29 cellular contexts compared by ENCODE assay signal in genomic region chr11:109205312-109205711, GRCh38.
"Had no signal": no experiment of that assay in that cellular context is flagged by ENCODE, and none has a peak within 500 bp of the region (broad histone marks: within the 10 kb centered on the region; RNA-seq: fewer than 3 reads in every experiment).

No MANE protein-coding gene starts in this region.

- H3K4me3 ChIP-seq: stomach, suprapubic skin, testis, thoracic aorta, thyroid gland, tibial artery, tibial nerve, transverse colon, upper lobe of left lung, upper lobe of right lung, uterus, vagina had no signal

- H3K27ac ChIP-seq: stomach, suprapubic skin, testis, thoracic aorta, thyroid gland, tibial artery, tibial nerve, transverse colon, upper lobe of left lung, upper lobe of right lung, uterus, vagina had no signal

- H3K36me3 ChIP-seq: stomach, suprapubic skin, thoracic aorta, thyroid gland, tibial artery, tibial nerve, transverse colon, upper lobe of left lung, upper lobe of right lung, uterus, vagina had no signal

- H3K36me3 Mint-ChIP-seq: stimulated activated effector memory CD8-positive, alpha-beta T cell treated with anti-CD3 and anti-CD28 coated beads, Interleukin-12 subunit alpha, Interleukin-12 subunit beta, amount 100 ng/mL, for 72 hours; stimulated activated memory B cell treated with anti-CD40 and anti-IgM and Interleukin-4, amounts not matched to agents 10 μg/mL and 1 μg/mL and 100 μg/mL, for 72 hours; stimulated activated naive B cell treated with anti-CD40 and anti-IgM and Interleukin-4, amounts not matched to agents 10 μg/mL and 1 μg/mL and 100 μg/mL, for 72 hours; type B pancreatic cell had no signal

- H3K4me1 ChIP-seq: stomach, suprapubic skin, testis, thyroid gland, tibial artery, tibial nerve, transverse colon, upper lobe of left lung, upper lobe of right lung, uterus, vagina had no signal

- H3K9me3 ChIP-seq: suprapubic skin, testis, thoracic aorta, thyroid gland, tibial artery, upper lobe of left lung, upper lobe of right lung, uterus, vagina had no signal

- H3K27ac Mint-ChIP-seq: stimulated activated effector memory CD8-positive, alpha-beta T cell treated with anti-CD3 and anti-CD28 coated beads, Interleukin-12 subunit alpha, Interleukin-12 subunit beta, amount 100 ng/mL, for 72 hours; stimulated activated memory B cell treated with anti-CD40 and anti-IgM and Interleukin-4, amounts not matched to agents 10 μg/mL and 1 μg/mL and 100 μg/mL, for 72 hours; stimulated activated naive B cell treated with anti-CD40 and anti-IgM and Interleukin-4, amounts not matched to agents 10 μg/mL and 1 μg/mL and 100 μg/mL, for 72 hours; stimulated activated naive CD8-positive, alpha-beta T cell treated with anti-CD3 and anti-CD28 coated beads, Interleukin-15, amount 100 ng/mL, for 72 hours; stimulated activated naive CD8-positive, alpha-beta T cell treated with anti-CD3 and anti-CD28 coated beads, Interleukin-15, Interleukin-2, amounts not matched to agents 100 ng/mL and 50 ng/mL, for 24 hours; type B pancreatic cell had no signal

- H3K27me3 ChIP-seq: stomach, suprapubic skin, testis, thyroid gland, tibial artery, tibial nerve, transverse colon, upper lobe of left lung, upper lobe of right lung, uterus, vagina had no signal

- H3K4me3 Mint-ChIP-seq: stimulated activated effector memory CD8-positive, alpha-beta T cell treated with anti-CD3 and anti-CD28 coated beads, Interleukin-12 subunit alpha, Interleukin-12 subunit beta, amount 100 ng/mL, for 72 hours; stimulated activated memory B cell treated with anti-CD40 and anti-IgM and Interleukin-4, amounts not matched to agents 10 μg/mL and 1 μg/mL and 100 μg/mL, for 72 hours; stimulated activated naive B cell treated with anti-CD40 and anti-IgM and Interleukin-4, amounts not matched to agents 10 μg/mL and 1 μg/mL and 100 μg/mL, for 72 hours; stimulated activated naive CD8-positive, alpha-beta T cell treated with anti-CD3 and anti-CD28 coated beads, Interleukin-15, amount 100 ng/mL, for 72 hours; stimulated activated naive CD8-positive, alpha-beta T cell treated with anti-CD3 and anti-CD28 coated beads, Interleukin-15, Interleukin-2, amounts not matched to agents 100 ng/mL and 50 ng/mL, for 24 hours; type B pancreatic cell had no signal

- FAIRE-seq: urothelium cell line had no signal

- ATAC-seq: stimulated activated effector memory CD8-positive, alpha-beta T cell treated with anti-CD3 and anti-CD28 coated beads, Interleukin-12 subunit alpha, Interleukin-12 subunit beta, amount 100 ng/mL, for 72 hours; stimulated activated memory B cell treated with anti-CD40 and anti-IgM and Interleukin-4, amounts not matched to agents 10 μg/mL and 1 μg/mL and 100 μg/mL, for 72 hours; stimulated activated naive B cell treated with anti-CD40 and anti-IgM and Interleukin-4, amounts not matched to agents 10 μg/mL and 1 μg/mL and 100 μg/mL, for 72 hours; stimulated activated naive CD8-positive, alpha-beta T cell treated with anti-CD3 and anti-CD28 coated beads, Interleukin-15, amount 100 ng/mL, for 72 hours; stimulated activated naive CD8-positive, alpha-beta T cell treated with anti-CD3 and anti-CD28 coated beads, Interleukin-15, Interleukin-2, amounts not matched to agents 100 U/mL and 50 U/mL, for 24 hours; upper lobe of right lung had no signal

- H3K27me3 Mint-ChIP-seq: stimulated activated memory B cell treated with anti-CD40 and anti-IgM and Interleukin-4, amounts not matched to agents 10 μg/mL and 1 μg/mL and 100 μg/mL, for 72 hours; stimulated activated naive B cell treated with anti-CD40 and anti-IgM and Interleukin-4, amounts not matched to agents 10 μg/mL and 1 μg/mL and 100 μg/mL, for 72 hours; stimulated activated naive CD8-positive, alpha-beta T cell treated with anti-CD3 and anti-CD28 coated beads, Interleukin-15, amount 100 ng/mL, for 72 hours; stimulated activated naive CD8-positive, alpha-beta T cell treated with anti-CD3 and anti-CD28 coated beads, Interleukin-15, Interleukin-2, amounts not matched to agents 100 ng/mL and 50 ng/mL, for 24 hours had no signal

- H3K4me1 Mint-ChIP-seq: stimulated activated effector memory CD8-positive, alpha-beta T cell treated with anti-CD3 and anti-CD28 coated beads, Interleukin-12 subunit alpha, Interleukin-12 subunit beta, amount 100 ng/mL, for 72 hours; stimulated activated memory B cell treated with anti-CD40 and anti-IgM and Interleukin-4, amounts not matched to agents 10 μg/mL and 1 μg/mL and 100 μg/mL, for 72 hours; stimulated activated naive B cell treated with anti-CD40 and anti-IgM and Interleukin-4, amounts not matched to agents 10 μg/mL and 1 μg/mL and 100 μg/mL, for 72 hours; stimulated activated naive CD8-positive, alpha-beta T cell treated with anti-CD3 and anti-CD28 coated beads, Interleukin-15, amount 100 ng/mL, for 72 hours had no signal

- DNase-seq: stimulated activated CD4-positive, alpha-beta T cell treated with anti-CD3 and anti-CD28 coated beads, Interleukin-2, amount 100 ng/mL, for 48 hours; stimulated activated CD4-positive, alpha-beta T cell treated with anti-CD3 and anti-CD28 coated beads, Interleukin-4, amount 100 ng/mL, for 1 hour; stimulated activated CD4-positive, alpha-beta T cell treated with anti-CD3 and anti-CD28 coated beads, Interleukin-4, amount 100 ng/mL, for 24 hours; stimulated activated CD4-positive, alpha-beta T cell treated with anti-CD3 and anti-CD28 coated beads, Interleukin-4, amount 100 ng/mL, for 4 hours; stimulated activated CD8-positive, alpha-beta memory T cell treated with anti-CD3 and anti-CD28 coated beads, Interleukin-4, amount 100 ng/mL, for 48 hours; stimulated activated naive B cell treated with anti-CD40 and anti-IgM and Interleukin-4, amounts not matched to agents 10 μg/mL and 1 μg/mL and 100 μg/mL, for 72 hours; stimulated activated naive CD4-positive, alpha-beta T cell; stimulated activated naive CD4-positive, alpha-beta T cell treated with Interleukin-2 at 50 U/mL for 16 hours; stimulated activated naive CD8-positive, alpha-beta T cell treated with anti-CD3 and anti-CD28 coated beads, Interleukin-15, amount 100 ng/mL, for 72 hours; stimulated activated naive CD8-positive, alpha-beta T cell treated with anti-CD3 and anti-CD28 coated beads, Interleukin-15, Interleukin-2, amounts not matched to agents 100 U/mL and 50 U/mL, for 24 hours; stomach; substantia nigra; testis; thyroid gland; tibial artery; transverse colon; trophoblast cell; upper lobe of left lung; upper lobe of right lung; uterus had no signal
